Comparison of ENCODE assay signal across 8 cellular contexts in the genomic region with DNA sequence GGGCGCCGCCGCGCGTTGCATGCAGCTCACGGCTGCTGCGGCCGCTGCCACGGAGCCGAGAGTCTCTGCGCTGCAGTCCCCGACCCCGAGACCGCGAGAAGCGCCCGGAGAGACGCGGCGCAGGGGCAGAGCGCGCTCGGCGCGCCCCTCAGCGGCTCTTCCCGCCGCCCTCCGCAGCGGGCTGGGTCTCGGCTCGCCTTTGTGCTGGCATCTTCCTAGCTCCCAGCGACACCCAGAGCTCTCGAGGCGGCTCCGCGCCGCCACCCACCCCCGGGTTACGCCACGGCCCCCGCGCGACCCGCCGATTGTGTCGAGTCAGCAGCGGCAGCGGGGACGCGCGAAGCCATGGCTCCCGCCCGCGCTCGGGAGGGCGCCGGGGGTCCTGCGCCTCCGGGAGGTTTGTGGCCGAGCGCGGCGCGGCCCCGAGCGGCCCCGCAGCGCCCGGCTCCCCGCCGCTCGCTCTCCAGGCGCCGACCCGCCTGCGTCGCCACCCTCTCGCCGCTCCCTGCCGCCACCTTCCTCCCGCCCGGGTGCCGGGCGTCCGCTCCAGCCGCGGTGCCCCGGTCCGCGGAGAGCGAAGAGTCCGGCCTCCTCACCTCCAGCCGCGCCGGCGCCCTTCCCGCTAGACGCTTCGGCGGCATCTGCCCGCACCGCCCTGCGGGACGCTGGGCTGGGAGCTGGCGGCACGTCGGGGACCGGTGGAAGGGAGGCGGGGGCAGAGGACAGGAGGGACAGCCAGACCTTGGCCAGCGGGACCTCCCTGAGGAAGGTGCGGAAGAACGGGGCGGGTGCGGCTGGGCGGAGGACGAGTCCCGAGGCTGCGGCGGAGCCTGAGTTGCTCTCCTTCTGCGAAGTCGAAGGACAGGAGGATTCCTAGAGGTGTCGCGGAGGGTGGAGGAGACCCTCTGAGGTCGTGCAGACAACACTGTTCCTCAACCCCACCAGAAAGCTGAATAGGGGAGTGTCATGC. TPM values are rescaled to one million over a fixed set of nuclear protein-coding genes. Genes with fewer than 3 reads are reported as not detected.
DNase-seq lines count a peak whose midpoint lies in the region; ATAC-seq, FAIRE-seq and TF ChIP-seq lines count a peak whose summit lies in the region.

TSS of gene HECW2 (minus strand) at position 643 of the 970 bp plus-strand sequence.

- H4K20me1 ChIP-seq in OCI-LY7 (ENCODE audit: insufficient read depth, low read length): no peaks in the 10 kb centered on the region

- no peak for TF ChIP-seq CTCF in CD8-positive, alpha-beta T cell (IDR thresholded peaks at IDR 0.05)
- TF ChIP-seq CTCF in chondrocyte (IDR thresholded peaks at IDR 0.05) (peak; percentile 36), kidney (IDR thresholded peaks at IDR 0.05; ENCODE audit: borderline replicate concordance, extremely low read depth, insufficient read depth) (no peak), OCI-LY7 (conservative IDR thresholded peaks at IDR 0.05; ENCODE audit: low read length) (no peak)

- no peaks in the 10 kb centered on the region for H3K79me2 ChIP-seq in OCI-LY7 (ENCODE audit: insufficient read depth, low read depth, low read length)

- H3K9me3 ChIP-seq in CD8-positive, alpha-beta T cell (ENCODE audit: low read length): no peaks in the 10 kb centered on the region
- H3K9me3 ChIP-seq in kidney (ENCODE audit: control insufficient read depth in 1 of 2, low read length in 2 of 2): no peaks in the 10 kb centered on the region
- no peaks in the 10 kb centered on the region for H3K9me3 ChIP-seq in OCI-LY7 (ENCODE audit: low read length)

- no peak within 1 kb of the TSS for H3K27ac Mint-ChIP-seq in CD8-positive, alpha-beta T cell
- H3K27ac Mint-ChIP-seq in chondrocyte (ENCODE audit: unreplicated experiment): peak within 1 kb of the TSS; percentile 93

- no peak within 1 kb of the TSS for H3K4me2 ChIP-seq in OCI-LY7 (ENCODE audit: low read length)

- no peak within 1 kb of the TSS for H3K4me3 ChIP-seq in CD8-positive, alpha-beta T cell (ENCODE audit: low read depth, low read length)
- H3K4me3 ChIP-seq in kidney (ENCODE audit: low read length in 2 of 2): peak within 1 kb of the TSS; percentile 61 to 68
- no peak within 1 kb of the TSS for H3K4me3 ChIP-seq in OCI-LY7 (ENCODE audit: low read depth, low read length, poor library complexity, severe bottlenecking)

- DNase-seq in CD8-positive, alpha-beta T cell: no peak
- peak; percentile 22 for DNase-seq in GM19238 (ENCODE audit: insufficient read length, low spot score)
- peak; percentile 71 for DNase-seq in RPMI7951 (ENCODE audit: low read depth)
- peak; percentile 94 for DNase-seq in chondrocyte (ENCODE audit: low spot score)
- DNase-seq in kidney: peak; percentile 75
- DNase-seq in stimulated activated CD4-positive, alpha-beta T cell treated with anti-CD3 and anti-CD28 coated beads, Interleukin-15, amount 100 ng/mL, for 24 hours: peak; percentile 49
- no peak for DNase-seq in OCI-LY7 (ENCODE audit: low spot score)

- H3K9ac ChIP-seq in kidney (ENCODE audit: low read length in 2 of 2): no peak within 1 kb of the TSS

- CTCF ChIA-PET in CD8-positive, alpha-beta T cell (lab: Charles Lee): no interaction called here
- CTCF ChIA-PET in OCI-LY7 (lab: Charles Lee; ENCODE audit: unreplicated experiment): no interaction called here

- peaks cover 3% of the 10 kb centered on the region for H3K4me1 ChIP-seq in CD8-positive, alpha-beta T cell (ENCODE audit: insufficient read depth, low read length)
- H3K4me1 ChIP-seq in kidney (ENCODE audit: control insufficient read depth in 1 of 2, insufficient read depth in 1 of 2, low read depth in 1 of 2, low read length in 2 of 2) (peaks cover 0 to 5% of the 10 kb centered on the region in 2 donors), OCI-LY7 (ENCODE audit: insufficient read depth, low read length, poor library complexity, severe bottlenecking) (no peaks in the 10 kb centered on the region)

- no TSS peak for BruUV-seq in OCI-LY7 (replicated peaks; lab: Mats Ljungman, UMichigan)

- no peaks in the 10 kb centered on the region for H3K36me3 Mint-ChIP-seq in CD8-positive, alpha-beta T cell
- no peaks in the 10 kb centered on the region for H3K36me3 Mint-ChIP-seq in chondrocyte (ENCODE audit: low read depth)

- no peaks in the 10 kb centered on the region for H3K36me3 ChIP-seq in CD8-positive, alpha-beta T cell (ENCODE audit: insufficient read depth, low read length)
- no peaks in the 10 kb centered on the region for H3K36me3 ChIP-seq in kidney (ENCODE audit: control insufficient read depth in 1 of 2, insufficient read depth in 2 of 2, low read length in 2 of 2)
- no peaks in the 10 kb centered on the region for H3K36me3 ChIP-seq in OCI-LY7 (ENCODE audit: insufficient read depth, low read length)

- no peak within 1 kb of the TSS for H2AFZ ChIP-seq in OCI-LY7 (ENCODE audit: low read length)

- peak within 1 kb of the TSS; percentile 83 for H3K4me3 Mint-ChIP-seq in CD8-positive, alpha-beta T cell
- peak within 1 kb of the TSS; percentile 94 for H3K4me3 Mint-ChIP-seq in chondrocyte (ENCODE audit: unreplicated experiment)

- no peaks in the 10 kb centered on the region for H3K9me3 Mint-ChIP-seq in CD8-positive, alpha-beta T cell
- H3K9me3 Mint-ChIP-seq in chondrocyte (ENCODE audit: low read depth): no peaks in the 10 kb centered on the region

- H3K27ac ChIP-seq in CD8-positive, alpha-beta T cell (ENCODE audit: low read depth, low read length): no peak within 1 kb of the TSS
- no peak within 1 kb of the TSS for H3K27ac ChIP-seq in kidney (ENCODE audit: low read depth in 2 of 2, low read length in 2 of 2)
- H3K27ac ChIP-seq in OCI-LY7 (ENCODE audit: low read depth, low read length, poor library complexity, severe bottlenecking): no peak within 1 kb of the TSS

- no peak for FAIRE-seq in kidney (lab: Jason Lieb, UNC)

- H3K4me1 Mint-ChIP-seq in CD8-positive, alpha-beta T cell (ENCODE audit: low read depth): peaks cover 13% of the 10 kb centered on the region
- peaks cover 40% of the 10 kb centered on the region for H3K4me1 Mint-ChIP-seq in chondrocyte (ENCODE audit: low read depth)

- no peak for ATAC-seq in CD8-positive, alpha-beta T cell
- ATAC-seq in HG03354 (IDR thresholded peaks at IDR 0.05; ENCODE audit: poor library complexity, severe bottlenecking, unreplicated experiment): peak; percentile 70

- no peaks in the 10 kb centered on the region for H3K27me3 ChIP-seq in CD8-positive, alpha-beta T cell (ENCODE audit: insufficient read depth, low read length)

- POLR2A ChIA-PET in CD8-positive, alpha-beta T cell (lab: Charles Lee): no interaction called here
- POLR2A ChIA-PET in OCI-LY7 (lab: Charles Lee): no interaction called here

- intact Hi-C loops in CD8-positive, alpha-beta T cell (cut with DNase I, micrococcal nuclease): no loop called here
- intact Hi-C loops in kidney (cut with DNase I): no loop called here
- intact Hi-C loops in OCI-LY7 (cut with micrococcal nuclease; ENCODE audit: unreplicated experiment): no loop called here

- H3K27me3 Mint-ChIP-seq in CD8-positive, alpha-beta T cell (ENCODE audit: low read depth): peaks cover 63% of the 10 kb centered on the region
- no peaks in the 10 kb centered on the region for H3K27me3 Mint-ChIP-seq in chondrocyte (ENCODE audit: low read depth)

- no peaks in the 10 kb centered on the region for H3K9me2 ChIP-seq in OCI-LY7 (ENCODE audit: insufficient read depth, low read length)

RNA-seq across cellular contexts. Expression of gene HECW2, which starts in this region (rescaled TPM):
- under 1 TPM; 0.19 to 0.46 TPM for total RNA-seq in CD8-positive, alpha-beta T cell
- total RNA-seq in RPMI7951 (2014; rRNA removed; shearing (Covaris generic)): 9.7 and 11.4 TPM in 2 replicates
- 22.3 to 23.8 TPM (median 22.5 TPM) in 3 replicates for total RNA-seq in chondrocyte
- total RNA-seq in kidney: 23.4 TPM
- polyA plus RNA-seq in kidney (ENCODE audit: insufficient read depth, low read depth, low replicate concordance): 3.4 TPM
- 0.19 and 0.21 TPM in 2 replicates for total RNA-seq in OCI-LY7 (2014; rRNA removed; shearing (Covaris generic))
- total RNA-seq in OCI-LY7 (2022): 0.59 and 1.1 TPM in 2 replicates

Comparison
In these comparisons a context has a peak if more than half of its experiments do, and no peak if none do; other contexts are left out.
1. DNase-seq: peak in GM19238 (single experiment), RPMI7951 (single experiment), chondrocyte (single experiment), kidney (single experiment) and stimulated activated CD4-positive, alpha-beta T cell treated with anti-CD3 and anti-CD28 coated beads, Interleukin-15, amount 100 ng/mL, for 24 hours (single experiment); none in CD8-positive, alpha-beta T cell (0 of 7) and OCI-LY7 (single experiment).
2. H3K4me3 ChIP-seq: peak in kidney (2 of 2); none in CD8-positive, alpha-beta T cell (single experiment) and OCI-LY7 (single experiment).